In the genomic region with DNA sequence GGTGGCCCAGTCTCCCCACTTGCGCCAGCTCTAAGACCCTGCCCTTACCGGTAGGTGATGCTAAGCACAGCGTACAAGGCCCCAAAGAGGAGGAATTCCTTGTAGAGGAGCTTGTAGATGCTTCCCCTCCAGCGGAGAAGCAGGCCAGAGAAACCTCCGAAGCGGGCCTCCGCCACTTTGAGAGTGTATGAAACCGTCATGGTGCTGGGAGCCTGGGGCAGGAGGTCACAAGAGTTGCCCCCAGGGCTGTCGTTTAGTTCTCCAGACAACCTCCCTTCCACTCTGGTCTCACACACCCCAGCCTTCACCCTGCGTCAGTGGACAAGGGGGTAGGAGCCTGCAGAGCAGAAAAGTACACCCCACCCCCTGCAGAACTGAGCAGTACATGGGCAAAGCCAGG, we compare ENCODE assay signal across 22 cellular contexts. TPM values are rescaled to one million over a fixed set of nuclear protein-coding genes. Genes with fewer than 3 reads are reported as not detected.
DNase-seq lines count a peak whose midpoint lies in the region; ATAC-seq and TF ChIP-seq lines count a peak whose summit lies in the region.
"Had no signal": no experiment of that assay in that cellular context is flagged by ENCODE, and none has a peak within 500 bp of the region (broad histone marks: within the 10 kb centered on the region; RNA-seq: fewer than 3 reads in every experiment).

No MANE protein-coding gene starts in this region.

- H3K56ac ChIP-seq in H9 (ENCODE audit: insufficient read length, low read depth, low read length) = no peak overlapping the region

- H2BK5ac ChIP-seq in neuronal stem cell (ENCODE audit: low read length) (no peak overlapping the region), H9 (ENCODE audit: insufficient read length, low read length) (no peak overlapping the region)

- no peak overlapping the region for H3T11ph ChIP-seq in H9 (ENCODE audit: low read length)

- TF ChIP-seq CTCF in ascending aorta (IDR thresholded peaks at IDR 0.05) = no peak
- no peak for TF ChIP-seq CTCF in H9 (conservative IDR thresholded peaks at IDR 0.05)

- H3K79me1 ChIP-seq in neuronal stem cell (ENCODE audit: low read depth, low read length) (no peaks in the 10 kb centered on the region), H9 (ENCODE audit: insufficient read depth, low read depth, low read length, poor library complexity, severe bottlenecking) (no peaks in the 10 kb centered on the region)

- H2AFZ ChIP-seq in neuronal stem cell (ENCODE audit: low read length) = peak overlapping the region; percentile 25
- H2AFZ ChIP-seq in H9 (ENCODE audit: low read length) = no peak overlapping the region

- H3K14ac ChIP-seq in neuronal stem cell (ENCODE audit: low read length) (no peak overlapping the region), H9 (ENCODE audit: insufficient read depth, low read length) (no peak overlapping the region)

- no peak overlapping the region for H4K91ac ChIP-seq in neuronal stem cell (ENCODE audit: low read depth, low read length, poor library complexity)
- H4K91ac ChIP-seq in H9 (ENCODE audit: insufficient read length, low read depth, low read length) = no peak overlapping the region

- H2BK20ac ChIP-seq in H9 (ENCODE audit: low read depth, low read length, poor library complexity, severe bottlenecking) = no peak overlapping the region

- no peak overlapping the region for H4K5ac ChIP-seq in H9 (ENCODE audit: insufficient read length, low read depth, low read length)

- H3K27me3 ChIP-seq in BLaER1 (no peaks in the 10 kb centered on the region), ascending aorta (no peaks in the 10 kb centered on the region), neuronal stem cell (ENCODE audit: control insufficient read depth in 3 of 3, insufficient read depth in 3 of 3, low read depth in 1 of 3, low read length in 3 of 3) (peaks cover 0 to 26% (median 3%) of the 10 kb centered on the region in 3 experiments), H9 (ENCODE audit: insufficient read depth, low read length) (no peaks in the 10 kb centered on the region)
- H3K27me3 ChIP-seq: BE2C, SJCRH30 had no signal

- H3K4me3 ChIP-seq in BLaER1 (no peak overlapping the region), ascending aorta (no peak overlapping the region), neuronal stem cell (ENCODE audit: low read length in 2 of 2) (no peak overlapping the region)
- H3K4me3 ChIP-seq: SJCRH30 had no signal

- peaks cover 0 to 3% (median 0%) of the 10 kb centered on the region in 3 experiments; a peak in 3 of 7 replicates for H3K36me3 Mint-ChIP-seq in H9 (ENCODE audit: insufficient read depth in 1 of 3, low read depth in 3 of 3)
- H3K36me3 Mint-ChIP-seq: IgD-negative memory B cell had no signal

- H2BK12ac ChIP-seq in neuronal stem cell (ENCODE audit: low read length) = peak overlapping the region; percentile 82
- no peak overlapping the region for H2BK12ac ChIP-seq in H9 (ENCODE audit: insufficient read length, low read depth, low read length)

- H4K20me1 ChIP-seq in BLaER1 (no peaks in the 10 kb centered on the region), H9 (ENCODE audit: control insufficient read depth, insufficient read depth, insufficient read length) (no peaks in the 10 kb centered on the region)

- no peaks in the 10 kb centered on the region for H3K36me3 ChIP-seq in BLaER1
- H3K36me3 ChIP-seq in ascending aorta = no peaks in the 10 kb centered on the region
- peaks cover 0 to 1% of the 10 kb centered on the region in 2 donors for H3K36me3 ChIP-seq in neuronal stem cell (replicated peaks in 1 of 2; ENCODE audit: control insufficient read depth in 2 of 2, insufficient read depth in 2 of 2, low read length in 2 of 2)
- H3K36me3 ChIP-seq: BE2C, SJCRH30 had no signal

- no peak overlapping the region for H3K4me2 ChIP-seq in BLaER1
- no peak overlapping the region for H3K4me2 ChIP-seq in neuronal stem cell (ENCODE audit: insufficient read depth, low read length, poor library complexity, severe bottlenecking)
- H3K4me2 ChIP-seq in H9 (ENCODE audit: insufficient read depth, insufficient read length, low read length) = no peak overlapping the region
- H3K4me2 ChIP-seq: KMS-11 had no signal

- H3K9ac ChIP-seq in BLaER1 (no peak overlapping the region), neuronal stem cell (ENCODE audit: low read depth, low read length, poor library complexity) (no peak overlapping the region), H9 (ENCODE audit: extremely low read depth, insufficient read length, low read length) (no peak overlapping the region)
- H3K9ac ChIP-seq: KMS-11 had no signal

- H2AK5ac ChIP-seq in neuronal stem cell (ENCODE audit: low read depth, low read length) (peak overlapping the region; percentile 23), H9 (ENCODE audit: insufficient read length, low read length) (no peak overlapping the region)

- no peaks in the 10 kb centered on the region; a peak in 1 of 5 replicates for H3K9me3 Mint-ChIP-seq in H9
- H3K9me3 Mint-ChIP-seq: HFFc6, IgD-negative memory B cell had no signal

- H3K23ac ChIP-seq in neuronal stem cell (ENCODE audit: low read depth, low read length, poor library complexity) = no peak overlapping the region
- no peak overlapping the region for H3K23ac ChIP-seq in H9 (ENCODE audit: insufficient read length, low read depth, low read length)

- H3K27ac ChIP-seq in BLaER1 = peak overlapping the region; percentile 53; the same call in 1 of the 2 replicates
- peak overlapping the region; percentile 3 to 85 for H3K27ac ChIP-seq in ascending aorta
- H3K27ac ChIP-seq in neuronal stem cell (replicated peaks; ENCODE audit: low read length) = no peak overlapping the region
- no peak overlapping the region for H3K27ac ChIP-seq in H9 (ENCODE audit: insufficient read length, low read depth, low read length)
- H3K27ac ChIP-seq: KMS-11, SJCRH30 had no signal

- DNase-seq in ascending aorta (ENCODE audit: low spot score in 2 of 2) (no peak), neuronal stem cell (ENCODE audit: low spot score) (no peak), nucleus accumbens (lab: John Stamatoyannopoulos, UW) (no peak), H9 (no peak)
- DNase-seq: 8988T, ACHN, BE2C, DMS153, DND-41, H7, HFFc6, MM.1S, NCI-H2029, NCI-H446, NCI-H524 treated with DMSO at 0.1 percent for 48 hours, NCI-H774, SJCRH30 had no signal

- no peak overlapping the region for H3K27ac Mint-ChIP-seq in H9
- H3K27ac Mint-ChIP-seq: HFFc6 had no signal

- WGBS in neuronal stem cell (ENCODE audit: extremely low coverage in 2 of 2, insufficient read length in 2 of 2, insufficient replicate concordance in 1 of 2), 2 donors = no CpG with 5 or more reads among the region's 10 CpGs
- no CpG with 5 or more reads among the region's 10 CpGs for WGBS in H9 (ENCODE audit: extremely low coverage, insufficient read length, low lambda C conversion rate)

- H2BK120ac ChIP-seq in neuronal stem cell (ENCODE audit: low read depth, low read length) = no peak overlapping the region
- H2BK120ac ChIP-seq in H9 (ENCODE audit: low read depth, low read length, poor library complexity, severe bottlenecking) = no peak overlapping the region

- H3K4me1 Mint-ChIP-seq in H9 = peaks cover 29 to 39% of the 10 kb centered on the region in 2 experiments

- no peak for ATAC-seq in GM18511 (IDR thresholded peaks at IDR 0.05; ENCODE audit: unreplicated experiment)
- ATAC-seq: SK-N-SH treated with all-trans-retinoic acid at 6 μM for 48 hours had no signal

- H3K4me1 ChIP-seq in BLaER1 (peaks cover 44% of the 10 kb centered on the region), ascending aorta (peaks cover 8 to 17% of the 10 kb centered on the region in 2 donors), neuronal stem cell (ENCODE audit: control insufficient read depth in 2 of 2, insufficient read depth in 1 of 2, low read depth in 1 of 2, low read length in 2 of 2) (peaks cover 10 to 15% of the 10 kb centered on the region in 2 donors), H9 (ENCODE audit: insufficient read depth, low read length) (no peaks in the 10 kb centered on the region)
- H3K4me1 ChIP-seq: BE2C, SJCRH30 had no signal

- H3K23me2 ChIP-seq in H9 (ENCODE audit: insufficient read length, low read depth, low read length, poor library complexity, severe bottlenecking) = peaks cover 9% of the 10 kb centered on the region

- H3K4me3 Mint-ChIP-seq in H9 = no peak overlapping the region
- H3K4me3 Mint-ChIP-seq: HFFc6 had no signal

- H3K79me2 ChIP-seq in H9 (ENCODE audit: insufficient read depth, low read length) = no peaks in the 10 kb centered on the region

- no peak overlapping the region for H2BK15ac ChIP-seq in neuronal stem cell (ENCODE audit: low read length)
- no peak overlapping the region for H2BK15ac ChIP-seq in H9 (ENCODE audit: low read depth, low read length)

- no peaks in the 10 kb centered on the region for H3K9me3 ChIP-seq in BLaER1
- no peaks in the 10 kb centered on the region for H3K9me3 ChIP-seq in ascending aorta
- no peaks in the 10 kb centered on the region for H3K9me3 ChIP-seq in neuronal stem cell (replicated peaks in 1 of 2; ENCODE audit: control insufficient read depth in 2 of 2, insufficient read depth in 1 of 2, low read depth in 1 of 2, low read length in 2 of 2)
- no peaks in the 10 kb centered on the region for H3K9me3 ChIP-seq in H9 (ENCODE audit: control insufficient read depth, low read depth, low read length)
- H3K9me3 ChIP-seq: BE2C, SJCRH30 had no signal

- H3K18ac ChIP-seq in neuronal stem cell (ENCODE audit: low read length) = no peak overlapping the region
- no peak overlapping the region for H3K18ac ChIP-seq in H9 (ENCODE audit: insufficient read length, low read depth, low read length)

- H3K4ac ChIP-seq in neuronal stem cell (ENCODE audit: low read length) (no peak overlapping the region), H9 (ENCODE audit: low read depth, low read length) (no peak overlapping the region)

- H3K27me3 Mint-ChIP-seq in H9 (ENCODE audit: low read depth) = peaks cover 12% of the 10 kb centered on the region
- H3K27me3 Mint-ChIP-seq: IgD-negative memory B cell had no signal

- H4K8ac ChIP-seq in neuronal stem cell (ENCODE audit: low read depth, low read length) (no peak overlapping the region), H9 (replicated peaks; ENCODE audit: insufficient read length, low read depth, low read length) (no peak overlapping the region)

- intact Hi-C loops in ascending aorta (cut with DNase I) = loop anchor here (5.0 kb wide), 1 partner anchor 225 kb away; the partner anchor contains the start of genes HECTD3 and UROD

RNA-seq across cellular contexts. Expression of gene BEST4, which starts 0.5 kb away (rescaled TPM):
- total RNA-seq in ascending aorta = not detected
- polyA plus RNA-seq in neuronal stem cell (2013, experiment 1 of 2) = 2.1 TPM
- 1.9 TPM for polyA plus RNA-seq in neuronal stem cell (2013, experiment 2 of 2)
- total RNA-seq in H9 (2021) = 1.1 and 1.3 TPM in 2 replicates
- total RNA-seq: SJCRH30 had no signal

RNA-seq across cellular contexts. Expression of gene RPS8, which starts 12.2 kb away (rescaled TPM):
- total RNA-seq in ascending aorta = 1,693 TPM
- 7,805 TPM for polyA plus RNA-seq in neuronal stem cell (2013, experiment 1 of 2)
- polyA plus RNA-seq in neuronal stem cell (2013, experiment 2 of 2) = 7,922 TPM
- 2,591 and 2,595 TPM in 2 replicates for total RNA-seq in H9 (2021)

RNA-seq across cellular contexts. Expression of gene PLK3, which starts 12.7 kb away (rescaled TPM):
- 107 TPM for total RNA-seq in ascending aorta
- polyA plus RNA-seq in neuronal stem cell (2013, experiment 1 of 2) = 8.3 TPM
- 7.4 TPM for polyA plus RNA-seq in neuronal stem cell (2013, experiment 2 of 2)
- total RNA-seq in H9 (2021) = 14.7 and 15.9 TPM in 2 replicates

RNA-seq across cellular contexts. Expression of gene DYNLT4, which starts 19.6 kb away (rescaled TPM):
- total RNA-seq in ascending aorta = not detected
- not detected for polyA plus RNA-seq in neuronal stem cell (2013, experiment 1 of 2)
- polyA plus RNA-seq in neuronal stem cell (2013, experiment 2 of 2) = not detected
- total RNA-seq in H9 (2021) = not detected in 2 replicates
- total RNA-seq: H7, SJCRH30 had no signal
- polyA plus RNA-seq: IgD-negative memory B cell had no signal

RNA-seq across cellular contexts. Expression of gene BTBD19, which starts 20.8 kb away (rescaled TPM):
- total RNA-seq in ascending aorta (15.1 TPM), H9 (2021) (1.4 and 1.9 TPM in 2 replicates)
- polyA plus RNA-seq in neuronal stem cell (2013, experiment 1 of 2) = 2.2 TPM
- polyA plus RNA-seq in neuronal stem cell (2013, experiment 2 of 2) = 2.0 TPM
- polyA plus RNA-seq: IgD-negative memory B cell had no signal

Comparison
In these comparisons a context has a peak if more than half of its experiments do, and no peak if none do; other contexts are left out.
1. H3K27ac ChIP-seq: peak in BLaER1 (single experiment) and ascending aorta (2 of 2); none in neuronal stem cell (single experiment) and H9 (single experiment).